Comparison of ENCODE assay signal across 1 cellular context in genomic region chr11:8056810-8057463, GRCh38.
TF ChIP-seq lines count a peak whose summit lies in the region.

No MANE protein-coding gene starts in this region.

TF ChIP-seq in GM23338, 12 proteins besides CTCF, POLR2A, EP300 and RAD21 (continued from another document):
- no peak for TF ChIP-seq ZNF462 (CRISPR knock-in tag; IDR thresholded peaks at IDR 0.05)
- TF ChIP-seq EZH2 (IDR thresholded peaks at IDR 0.05; ENCODE audit: low read depth, unreplicated experiment) = no peak
- no peak for TF ChIP-seq POLR2AphosphoS5 (IDR thresholded peaks at IDR 0.05; ENCODE audit: low read depth)
- no peak for TF ChIP-seq ZNF114 (CRISPR knock-in tag; IDR thresholded peaks at IDR 0.05)
